ENCODE assay signal across 8 cellular contexts in genomic region chr1:109776911-109777310, GRCh38. TPM values are rescaled to one million over a fixed set of nuclear protein-coding genes. Genes with fewer than 3 reads are reported as not detected.
DNase-seq lines count a peak whose midpoint lies in the region; FAIRE-seq and TF ChIP-seq lines count a peak whose summit lies in the region.

No MANE protein-coding gene starts in this region.

- no peaks in the 10 kb centered on the region for H4K20me1 ChIP-seq in osteoblast (ENCODE audit: insufficient read depth, low read length)

- no peaks in the 10 kb centered on the region for H3K27me3 ChIP-seq in osteoblast (ENCODE audit: insufficient read depth, low read length)
- no peaks in the 10 kb centered on the region for H3K27me3 ChIP-seq in thyroid gland

- no peak overlapping the region for H3K27ac ChIP-seq in osteoblast (ENCODE audit: low read depth, low read length)
- no peak overlapping the region for H3K27ac ChIP-seq in thyroid gland

- peak; percentile 86 for FAIRE-seq in GM19239 (lab: Jason Lieb, UNC)

- no peak overlapping the region for H3K4me2 ChIP-seq in osteoblast (ENCODE audit: insufficient read depth, low read length)

- DNase-seq in AG20443 (ENCODE audit: low spot score) = peak; percentile 86
- DNase-seq in GM19239 (ENCODE audit: insufficient read length, low spot score) = peak; percentile 77
- DNase-seq in Kasumi-1 (lab: John Stamatoyannopoulos, UW) = peak; percentile 75
- DNase-seq in SHP77 (lab: John Stamatoyannopoulos, UW) = peak; percentile 63 to 79
- peak; percentile 65 for DNase-seq in activated T-helper 9 cell treated with anti-CD3 and anti-CD28 coated beads, Interleukin-2, amount 50 U/mL, for 16 hours (ENCODE audit: low read depth)
- DNase-seq in foreskin fibroblast = peak; percentile 60 to 89
- peak; percentile 96 for DNase-seq in osteoblast (ENCODE audit: insufficient read length, low spot score, missing footprints)
- DNase-seq in thyroid gland = peak; percentile 78 to 86

- WGBS in thyroid gland, 2 donors = 0 to 17% methylated on average over 1 to 4 of the region's 4 CpGs

- H3K79me2 ChIP-seq in osteoblast (ENCODE audit: insufficient read depth, low read length) = no peaks in the 10 kb centered on the region

- peak overlapping the region; percentile 41 for H2AFZ ChIP-seq in osteoblast (ENCODE audit: low read length)

- H3K4me1 ChIP-seq in osteoblast (ENCODE audit: insufficient read depth, low read length) = peaks cover 5% of the 10 kb centered on the region
- peaks cover 0 to 13% of the 10 kb centered on the region in 2 donors for H3K4me1 ChIP-seq in thyroid gland

- H3K36me3 ChIP-seq in osteoblast (ENCODE audit: insufficient read depth, low read length) (no peaks in the 10 kb centered on the region), thyroid gland (no peaks in the 10 kb centered on the region)

- peak; percentile 90 for TF ChIP-seq CTCF in foreskin fibroblast (IDR thresholded peaks at IDR 0.05; ENCODE audit: low read depth, low read length)
- peak; percentile 94 for TF ChIP-seq CTCF in osteoblast (IDR thresholded peaks at IDR 0.05; ENCODE audit: extremely low read depth, low read depth, low read length)
- peak; percentile 96 to 99 (median 98) for TF ChIP-seq CTCF in thyroid gland (IDR thresholded peaks at IDR 0.05)

- H3K9me3 ChIP-seq in osteoblast (ENCODE audit: low read depth, low read length) (peaks cover 3% of the 10 kb centered on the region), thyroid gland (no peaks in the 10 kb centered on the region)

- intact Hi-C loops in thyroid gland (cut with DNase I) = loop anchor here (1.0 to 5.0 kb wide), 2 partner anchors 135 to 206 kb away; partner anchors contain the start of gene CSF1

- no peak overlapping the region for H3K4me3 ChIP-seq in foreskin fibroblast (ENCODE audit: low read depth in 1 of 2, low read length in 2 of 2)
- H3K4me3 ChIP-seq in osteoblast (ENCODE audit: insufficient read depth, low read length) = no peak overlapping the region
- H3K4me3 ChIP-seq in thyroid gland (replicated peaks in 1 of 3) = no peak overlapping the region

- TF ChIP-seq POLR2A in thyroid gland (IDR thresholded peaks at IDR 0.05) = no peak

RNA-seq across cellular contexts. Expression of gene EPS8L3, which starts 13.2 kb away (rescaled TPM):
- not detected in 2 replicates for total RNA-seq in osteoblast
- not detected for total RNA-seq in thyroid gland

RNA-seq across cellular contexts. Expression of gene GSTM3, which starts 36.1 kb away (rescaled TPM):
- total RNA-seq in osteoblast = 49.9 and 50.1 TPM in 2 replicates
- total RNA-seq in thyroid gland = 100 to 1,000 TPM in 3 of 4 donors, 10 to 100 TPM in 1; 61.1 to 162 (median 132) TPM
